39 cellular contexts compared by ENCODE assay signal in genomic region chr2:146365041-146365440, GRCh38.
"Had no signal": no experiment of that assay in that cellular context is flagged by ENCODE, and none has a peak within 500 bp of the region (broad histone marks: within the 10 kb centered on the region; RNA-seq: fewer than 3 reads in every experiment).

No MANE protein-coding gene starts in this region.

- H3K4me3 Mint-ChIP-seq: activated naive CD4-positive, alpha-beta T cell treated with anti-CD3 and anti-CD28 coated beads for 36 hours; activated naive CD4-positive, alpha-beta T cell treated with anti-CD3 and anti-CD28 coated beads, Interleukin-2, amount 10 ng/mL, durations not matched to agents 7 days and 5 days; activated naive CD4-positive, alpha-beta T cell treated with anti-CD3 and anti-CD28 coated beads, Interleukin-2, amount 50 U/mL, for 24 hours; activated naive CD8-positive, alpha-beta T cell; activated naive CD8-positive, alpha-beta T cell treated with anti-CD3 and anti-CD28 coated beads for 36 hours; activated naive CD8-positive, alpha-beta T cell treated with anti-CD3 and anti-CD28 coated beads, Interleukin-2, amount 10 ng/mL, durations not matched to agents 7 days and 5 days; activated naive CD8-positive, alpha-beta T cell treated with anti-CD3 and anti-CD28 coated beads, Interleukin-2, amount 50 U/mL, for 24 hours; activated T-cell treated with anti-CD3 and anti-CD28 coated beads, Interleukin-2, amount 50 U/mL, for 24 hours; activated T-cell treated with anti-CD3 and anti-CD28 coated beads, Interleukin-2, amount 50 U/mL, for 4 hours; activated T-cell treated with anti-CD3 and anti-CD28 coated beads, Interleukin-2, amount 50 U/mL, for 72 hours; activated T-helper 1 cell treated with anti-CD3 and anti-CD28 coated beads, Interleukin-12 subunit alpha, Interleukin-12 subunit beta, Interleukin-2, Interleukin-4 antibody, amounts not matched to agents 30 ng/mL and 10 ng/mL and 1 ng/mL, durations not matched to agents 14 hours and 24 hours and 36 hours; activated T-helper 17 cell treated with anti-CD3 and anti-CD28 coated beads, Interleukin-2, amount 50 U/mL, for 72 hours; brain; central memory CD8-positive, alpha-beta T cell had no signal

- H3K27ac Mint-ChIP-seq: activated naive CD4-positive, alpha-beta T cell treated with anti-CD3 and anti-CD28 coated beads for 36 hours; activated naive CD4-positive, alpha-beta T cell treated with anti-CD3 and anti-CD28 coated beads, Interleukin-2, amount 10 ng/mL, durations not matched to agents 7 days and 5 days; activated naive CD4-positive, alpha-beta T cell treated with anti-CD3 and anti-CD28 coated beads, Interleukin-2, amount 50 U/mL, for 24 hours; activated naive CD4-positive, alpha-beta T cell treated with anti-CD3 and anti-CD28 coated beads, Interleukin-2, amount 50 U/mL, for 72 hours; activated naive CD8-positive, alpha-beta T cell; activated naive CD8-positive, alpha-beta T cell treated with anti-CD3 and anti-CD28 coated beads for 36 hours; activated naive CD8-positive, alpha-beta T cell treated with anti-CD3 and anti-CD28 coated beads, Interleukin-2, amount 10 ng/mL, durations not matched to agents 7 days and 5 days; activated naive CD8-positive, alpha-beta T cell treated with anti-CD3 and anti-CD28 coated beads, Interleukin-2, amount 50 U/mL, for 24 hours; activated T-cell treated with anti-CD3 and anti-CD28 coated beads, Interleukin-2, amount 50 U/mL, for 24 hours; activated T-cell treated with anti-CD3 and anti-CD28 coated beads, Interleukin-2, amount 50 U/mL, for 72 hours; activated T-helper 1 cell treated with anti-CD3 and anti-CD28 coated beads, Interleukin-12 subunit alpha, Interleukin-12 subunit beta, Interleukin-2, Interleukin-4 antibody, amounts not matched to agents 30 ng/mL and 10 ng/mL and 1 ng/mL, durations not matched to agents 14 hours and 24 hours and 36 hours; activated T-helper 17 cell treated with anti-CD3 and anti-CD28 coated beads, Interleukin-2, amount 50 U/mL, for 72 hours; activated T-helper 2 cell treated with anti-CD3 and anti-CD28 coated beads, Interferon-gamma antibody, Interleukin-2, Interleukin-4, amounts not matched to agents 10 μg/mL and 5 μg/mL and 100 μg/mL, durations not matched to agents 14 hours and 24 hours and 36 hours; brain had no signal

- H3K4me1 Mint-ChIP-seq: activated naive CD4-positive, alpha-beta T cell treated with anti-CD3 and anti-CD28 coated beads, Interleukin-2, amount 10 ng/mL, durations not matched to agents 7 days and 5 days; activated naive CD4-positive, alpha-beta T cell treated with anti-CD3 and anti-CD28 coated beads, Interleukin-2, amount 50 U/mL, for 24 hours; activated naive CD8-positive, alpha-beta T cell treated with anti-CD3 and anti-CD28 coated beads for 36 hours; activated naive CD8-positive, alpha-beta T cell treated with anti-CD3 and anti-CD28 coated beads, Interleukin-2, amount 10 ng/mL, durations not matched to agents 7 days and 5 days; activated naive CD8-positive, alpha-beta T cell treated with anti-CD3 and anti-CD28 coated beads, Interleukin-2, amount 50 U/mL, for 24 hours; activated T-helper 17 cell treated with anti-CD3 and anti-CD28 coated beads, Interleukin-2, amount 50 U/mL, for 72 hours; central memory CD8-positive, alpha-beta T cell had no signal

- H3K27me3 Mint-ChIP-seq: activated naive CD4-positive, alpha-beta T cell treated with anti-CD3 and anti-CD28 coated beads, Interleukin-2, amount 10 ng/mL, durations not matched to agents 7 days and 5 days; activated naive CD4-positive, alpha-beta T cell treated with anti-CD3 and anti-CD28 coated beads, Interleukin-2, amount 50 U/mL, for 24 hours; activated naive CD8-positive, alpha-beta T cell; activated naive CD8-positive, alpha-beta T cell treated with anti-CD3 and anti-CD28 coated beads for 36 hours; activated naive CD8-positive, alpha-beta T cell treated with anti-CD3 and anti-CD28 coated beads, Interleukin-2, amount 10 ng/mL, durations not matched to agents 7 days and 5 days; activated naive CD8-positive, alpha-beta T cell treated with anti-CD3 and anti-CD28 coated beads, Interleukin-2, amount 50 U/mL, for 24 hours; activated T-cell treated with anti-CD3 and anti-CD28 coated beads, Interleukin-2, amount 50 U/mL, for 24 hours; activated T-helper 17 cell treated with anti-CD3 and anti-CD28 coated beads, Interleukin-2, amount 50 U/mL, for 72 hours; brain; central memory CD8-positive, alpha-beta T cell had no signal

- DNase-seq: activated effector memory CD4-positive, alpha-beta T cell treated with anti-CD3 and anti-CD28 coated beads, Interleukin-2, amount 50 U/mL, for 16 hours; activated effector memory CD4-positive, alpha-beta T cell treated with Interleukin-2 at 50 U/mL for 16 hours; activated gamma-delta T cell; activated gamma-delta T cell treated with Interleukin-2 at 50 U/mL for 16 hours; activated naive CD4-positive, alpha-beta T cell; activated naive CD4-positive, alpha-beta T cell treated with anti-CD3 and anti-CD28 coated beads for 36 hours; activated naive CD4-positive, alpha-beta T cell treated with anti-CD3 and anti-CD28 coated beads, Interleukin-2, amount 10 ng/mL, durations not matched to agents 7 days and 5 days; activated naive CD4-positive, alpha-beta T cell treated with anti-CD3 and anti-CD28 coated beads, Interleukin-2, amount 50 U/mL, for 16 hours; activated naive CD4-positive, alpha-beta T cell treated with Interleukin-2 at 50 U/mL for 16 hours; activated naive CD8-positive, alpha-beta T cell treated with anti-CD3 and anti-CD28 coated beads for 36 hours; activated naive CD8-positive, alpha-beta T cell treated with anti-CD3 and anti-CD28 coated beads, Interleukin-2, amount 10 ng/mL, durations not matched to agents 7 days and 5 days; activated naive CD8-positive, alpha-beta T cell treated with anti-CD3 and anti-CD28 coated beads, Interleukin-2, amount 50 U/mL, for 24 hours; activated T-cell treated with anti-CD3 and anti-CD28 coated beads for 4 hours; activated T-cell treated with anti-CD3 and anti-CD28 coated beads, Interleukin-2, amount 50 U/mL, for 1 hour; activated T-cell treated with anti-CD3 and anti-CD28 coated beads, Interleukin-2, amount 50 U/mL, for 24 hours; activated T-cell treated with anti-CD3 and anti-CD28 coated beads, Interleukin-2, amount 50 U/mL, for 4 hours; activated T-cell treated with anti-CD3 and anti-CD28 coated beads, Interleukin-2, amount 50 U/mL, for 48 hours; activated T-cell treated with anti-CD3 and anti-CD28 coated beads, Interleukin-2, amount 50 U/mL, for 72 hours; adrenal gland; amniotic stem cell; amygdala; anterior cingulate cortex; aorta; body of pancreas; brain microvascular endothelial cell; caudate nucleus; central memory CD4-positive, alpha-beta T cell; cerebellar nuclear complex had no signal

- H3K9me3 ChIP-seq: adrenal gland, ascending aorta, body of pancreas, breast epithelium had no signal

- H3K9me3 Mint-ChIP-seq: activated naive CD4-positive, alpha-beta T cell treated with anti-CD3 and anti-CD28 coated beads for 36 hours; brain had no signal

- H3K36me3 Mint-ChIP-seq: activated naive CD4-positive, alpha-beta T cell treated with anti-CD3 and anti-CD28 coated beads, Interleukin-2, amount 10 ng/mL, durations not matched to agents 7 days and 5 days; activated naive CD4-positive, alpha-beta T cell treated with anti-CD3 and anti-CD28 coated beads, Interleukin-2, amount 50 U/mL, for 24 hours; activated naive CD4-positive, alpha-beta T cell treated with anti-CD3 and anti-CD28 coated beads, Interleukin-2, amount 50 U/mL, for 72 hours; activated naive CD8-positive, alpha-beta T cell; activated naive CD8-positive, alpha-beta T cell treated with anti-CD3 and anti-CD28 coated beads for 36 hours; activated naive CD8-positive, alpha-beta T cell treated with anti-CD3 and anti-CD28 coated beads, Interleukin-2, amount 10 ng/mL, durations not matched to agents 7 days and 5 days; brain had no signal

- H3K36me3 ChIP-seq: adrenal gland, ascending aorta, brain microvascular endothelial cell, breast epithelium, cardiac muscle cell had no signal

- H3K27ac ChIP-seq: adrenal gland, ascending aorta, body of pancreas, brain microvascular endothelial cell, breast epithelium, cardiac muscle cell had no signal

- H3K4me3 ChIP-seq: adrenal gland, ascending aorta, body of pancreas, breast epithelium, cardiac muscle cell had no signal

- H3K4me1 ChIP-seq: adrenal gland, ascending aorta, body of pancreas, breast epithelium had no signal

- H3K27me3 ChIP-seq: adrenal gland, ascending aorta, body of pancreas, brain microvascular endothelial cell, breast epithelium, cardiac muscle cell had no signal
